Comparison of ENCODE assay signal across 12 cellular contexts in the genomic region with DNA sequence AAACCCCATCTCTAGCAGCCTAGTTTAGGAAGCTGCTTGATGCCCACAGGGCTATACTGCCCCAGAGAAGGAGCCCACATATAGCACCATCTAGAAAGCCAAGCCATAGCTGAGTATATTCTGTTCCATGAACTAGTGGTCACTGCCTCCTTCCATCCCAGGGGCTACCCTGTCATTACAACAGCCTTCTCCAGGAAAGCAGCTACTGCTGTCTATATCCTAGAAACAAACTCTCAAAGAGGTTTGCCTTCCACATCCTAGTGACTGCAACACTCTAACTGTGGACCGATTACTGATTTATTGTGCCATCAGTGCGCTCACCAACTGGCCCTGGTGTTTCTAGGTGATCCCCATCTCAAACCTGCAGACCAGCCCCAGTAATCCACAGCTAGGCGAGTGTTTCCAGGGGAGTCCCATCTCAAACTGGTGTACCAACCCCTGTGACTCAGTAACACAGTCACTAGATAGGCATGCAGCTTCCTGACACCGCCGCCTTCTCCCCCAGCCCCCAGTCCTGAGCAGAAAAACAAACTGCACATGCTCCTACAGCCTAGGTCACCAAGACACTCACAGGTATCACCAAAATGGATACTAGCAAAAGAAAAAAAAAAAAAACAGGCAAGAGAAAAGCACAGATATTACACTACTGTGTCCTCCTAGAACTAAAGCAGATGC.
A peak's percentile ranks its signal among the peaks of the same experiment; 100 is the strongest.
DNase-seq lines count a peak whose midpoint lies in the region; ATAC-seq and TF ChIP-seq lines count a peak whose summit lies in the region.
"Had no signal": no experiment of that assay in that cellular context is flagged by ENCODE, and none has a peak within 500 bp of the region (broad histone marks: within the 10 kb centered on the region; RNA-seq: fewer than 3 reads in every experiment).

No MANE protein-coding gene starts in this region.

- peaks cover 28% of the 10 kb centered on the region for H3K4me1 ChIP-seq in RWPE2 (ENCODE audit: insufficient read depth, poor library complexity, severe bottlenecking)
- H3K4me1 ChIP-seq: testis had no signal

- H3K4me3 ChIP-seq in RWPE2 (ENCODE audit: severe bottlenecking) (no peak overlapping the region), retinal pigment epithelial cell (ENCODE audit: low read length) (no peak overlapping the region)
- H3K4me3 ChIP-seq: testis had no signal

- H3K27me3 ChIP-seq in RWPE2 (ENCODE audit: insufficient read depth, poor library complexity, severe bottlenecking) = no peaks in the 10 kb centered on the region
- H3K27me3 ChIP-seq: testis had no signal

- H3K27ac ChIP-seq in RWPE2 (ENCODE audit: poor library complexity, severe bottlenecking) = peak overlapping the region; percentile 77
- H3K27ac ChIP-seq: 22Rv1, testis had no signal

- ATAC-seq in RWPE2 (ENCODE audit: low read depth) = peak; percentile 100

- peaks cover 25% of the 10 kb centered on the region for H3K36me3 ChIP-seq in RWPE2 (ENCODE audit: low read depth)

- TF ChIP-seq CTCF in RWPE2 (IDR thresholded peaks at IDR 0.05; ENCODE audit: poor library complexity, severe bottlenecking) = no peak
- no peak for TF ChIP-seq CTCF in retinal pigment epithelial cell (conservative IDR thresholded peaks at IDR 0.05; ENCODE audit: low read depth, low read length)

- H3K9me3 ChIP-seq in RWPE2 (ENCODE audit: severe bottlenecking) = no peaks in the 10 kb centered on the region
- H3K9me3 ChIP-seq: testis had no signal

- DNase-seq in SIG-M5 treated with dmso at 0.1 percent for 504 hours (lab: John Stamatoyannopoulos, UW; ENCODE audit: unreplicated experiment) = peak; percentile 3
- DNase-seq in SIG-M5 (lab: John Stamatoyannopoulos, UW) = no peak
- peak; percentile 84 for DNase-seq in RWPE2 (ENCODE audit: low spot score)
- peak; percentile 52 for DNase-seq in fibroblast of gingiva (ENCODE audit: low read depth)
- peak; percentile 68 for DNase-seq in retinal pigment epithelial cell (ENCODE audit: low read depth)
- no peak for DNase-seq in OCI-M2 (lab: John Stamatoyannopoulos, UW; ENCODE audit: unreplicated experiment)
- DNase-seq in NCI-H2107 (lab: John Stamatoyannopoulos, UW) = no peak
- DNase-seq in hypothalamus (lab: John Stamatoyannopoulos, UW) = no peak
- DNase-seq: effector CD4-positive, alpha-beta T cell; NCI-H2081 treated with DMSO at 0.1 percent for 48 hours; testis had no signal

Comparison
In these comparisons a context has a peak if more than half of its experiments do, and no peak if none do; other contexts are left out.
1. DNase-seq: peak in SIG-M5 treated with dmso at 0.1 percent for 504 hours (single experiment), RWPE2 (single experiment), fibroblast of gingiva (single experiment) and retinal pigment epithelial cell (single experiment); none in SIG-M5 (single experiment), OCI-M2 (single experiment), NCI-H2107 (single experiment) and hypothalamus (0 of 51).